ENCODE assay signal across 1 cellular context in the genomic region with DNA sequence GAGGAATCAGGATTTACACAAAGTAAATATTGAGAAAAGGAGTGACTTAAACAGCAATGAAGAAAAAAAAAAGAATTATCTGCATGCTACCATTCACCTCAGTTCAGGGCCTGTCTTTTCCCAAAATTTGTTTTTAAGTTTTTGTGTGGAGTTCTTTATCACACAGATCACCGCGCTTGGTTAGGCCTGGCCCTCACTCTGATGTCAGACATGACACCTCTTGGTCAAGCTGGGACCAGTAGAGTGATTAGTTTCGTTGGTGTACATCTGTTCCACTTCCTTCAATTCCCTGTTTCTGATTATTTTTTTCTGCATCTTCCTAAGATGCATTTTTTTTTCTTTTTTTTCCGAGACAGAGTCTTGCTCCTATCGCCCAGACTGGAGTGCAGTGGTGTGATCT.
TF ChIP-seq lines count a peak whose summit lies in the region.

No MANE protein-coding gene starts in this region.

TF ChIP-seq in K562, 482 proteins besides CTCF, POLR2A, EP300 and RAD21:
- TF ChIP-seq, protein P1, sequence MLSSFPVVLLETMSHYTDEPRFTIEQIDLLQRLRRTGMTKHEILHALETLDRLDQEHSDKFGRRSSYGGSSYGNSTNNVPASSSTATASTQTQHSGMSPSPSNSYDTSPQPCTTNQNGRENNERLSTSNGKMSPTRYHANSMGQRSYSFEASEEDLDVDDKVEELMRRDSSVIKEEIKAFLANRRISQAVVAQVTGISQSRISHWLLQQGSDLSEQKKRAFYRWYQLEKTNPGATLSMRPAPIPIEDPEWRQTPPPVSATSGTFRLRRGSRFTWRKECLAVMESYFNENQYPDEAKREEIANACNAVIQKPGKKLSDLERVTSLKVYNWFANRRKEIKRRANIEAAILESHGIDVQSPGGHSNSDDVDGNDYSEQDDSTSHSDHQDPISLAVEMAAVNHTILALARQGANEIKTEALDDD (IDR thresholded peaks at IDR 0.05), result 0 out of 2 replicates have a peak, but pooled peaks have one; percentile 53
- TF ChIP-seq MTA1 (IDR thresholded peaks at IDR 0.05; ENCODE audit: borderline replicate concordance), result no peak; the same call in 1 of the 2 replicates
- TF ChIP-seq HLTF (IDR thresholded peaks at IDR 0.05), result 0 out of 2 replicates have a peak, but pooled peaks have one; percentile 19
- TF ChIP-seq HDAC8 (tag; IDR thresholded peaks at IDR 0.05), result no peak
- TF ChIP-seq CXXC5 (CRISPR knock-in tag; IDR thresholded peaks at IDR 0.05), result peak; percentile 40; the same call in 1 of the 2 replicates
- TF ChIP-seq ZFX (CRISPR knock-in tag; IDR thresholded peaks at IDR 0.05), result peak; percentile 47; the same call in 1 of the 2 replicates
- TF ChIP-seq CREM (IDR thresholded peaks at IDR 0.05; ENCODE audit: low read depth), result 0 out of 2 replicates have a peak, but pooled peaks have one; percentile 21
- 0 out of 2 replicates have a peak, but pooled peaks have one; percentile 10 for TF ChIP-seq DMBX1 (CRISPR knock-in tag; IDR thresholded peaks at IDR 0.05; ENCODE audit: borderline replicate concordance)
- TF ChIP-seq, protein P2, sequence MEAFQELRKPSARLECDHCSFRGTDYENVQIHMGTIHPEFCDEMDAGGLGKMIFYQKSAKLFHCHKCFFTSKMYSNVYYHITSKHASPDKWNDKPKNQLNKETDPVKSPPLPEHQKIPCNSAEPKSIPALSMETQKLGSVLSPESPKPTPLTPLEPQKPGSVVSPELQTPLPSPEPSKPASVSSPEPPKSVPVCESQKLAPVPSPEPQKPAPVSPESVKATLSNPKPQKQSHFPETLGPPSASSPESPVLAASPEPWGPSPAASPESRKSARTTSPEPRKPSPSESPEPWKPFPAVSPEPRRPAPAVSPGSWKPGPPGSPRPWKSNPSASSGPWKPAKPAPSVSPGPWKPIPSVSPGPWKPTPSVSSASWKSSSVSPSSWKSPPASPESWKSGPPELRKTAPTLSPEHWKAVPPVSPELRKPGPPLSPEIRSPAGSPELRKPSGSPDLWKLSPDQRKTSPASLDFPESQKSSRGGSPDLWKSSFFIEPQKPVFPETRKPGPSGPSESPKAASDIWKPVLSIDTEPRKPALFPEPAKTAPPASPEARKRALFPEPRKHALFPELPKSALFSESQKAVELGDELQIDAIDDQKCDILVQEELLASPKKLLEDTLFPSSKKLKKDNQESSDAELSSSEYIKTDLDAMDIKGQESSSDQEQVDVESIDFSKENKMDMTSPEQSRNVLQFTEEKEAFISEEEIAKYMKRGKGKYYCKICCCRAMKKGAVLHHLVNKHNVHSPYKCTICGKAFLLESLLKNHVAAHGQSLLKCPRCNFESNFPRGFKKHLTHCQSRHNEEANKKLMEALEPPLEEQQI (IDR thresholded peaks at IDR 0.05), result peak; percentile 23; the same call in 1 of the 2 replicates
- TF ChIP-seq ZNF134 (CRISPR knock-in tag; conservative IDR thresholded peaks at IDR 0.05), result peak; percentile 93
